ENCODE assay signal across 24 cellular contexts in genomic region chr2:211329882-211330281, GRCh38.
"Had no signal": no experiment of that assay in that cellular context is flagged by ENCODE, and none has a peak within 500 bp of the region (broad histone marks: within the 10 kb centered on the region; RNA-seq: fewer than 3 reads in every experiment).

No MANE protein-coding gene starts in this region.

- H3K4me2 ChIP-seq: KMS-11 had no signal

- H3K36me3 ChIP-seq: SJSA1 had no signal

- H3K4me3 Mint-ChIP-seq: IgD-negative memory B cell had no signal

- H3K4me1 Mint-ChIP-seq: IgD-negative memory B cell had no signal

- H3K36me3 Mint-ChIP-seq: IgD-negative memory B cell had no signal

- H3K9me3 ChIP-seq: SJSA1 had no signal

- H3K27ac Mint-ChIP-seq: IgD-negative memory B cell had no signal

- H3K9ac ChIP-seq: KMS-11 had no signal

- H3K27me3 Mint-ChIP-seq: IgD-negative memory B cell had no signal

- ATAC-seq: K562, Panc1, PC-3 had no signal

- DNase-seq: Kasumi-1; MM.1S; NCI-H1092 treated with DMSO at 0.1 percent for 48 hours; NCI-H1436; NCI-H187; NCI-H2029; NCI-H2081 treated with DMSO at 0.1 percent for 48 hours; NCI-H2171; NCI-H226; NCI-H446; NCI-H510A; NCI-H524 treated with DMSO at 0.1 percent for 48 hours; NCI-H69; NCI-H774; NK-92 treated with Interleukin-12 subunit alpha and Interleukin-12 subunit beta, amount 100 ng/mL, for 24 hours; Right ventricle myocardium superior; SIG-M5 had no signal

- H3K27me3 ChIP-seq: SJSA1 had no signal

- H3K27ac ChIP-seq: KMS-11, SJSA1, SK-N-MC had no signal

- H3K4me1 ChIP-seq: SJSA1 had no signal

- H3K9me3 Mint-ChIP-seq: IgD-negative memory B cell had no signal

- H3K4me3 ChIP-seq: K562, SJSA1, SK-N-MC had no signal
